12 cellular contexts compared by ENCODE assay signal in genomic region chr10:49408437-49409306, GRCh38. TPM values are rescaled to one million over a fixed set of nuclear protein-coding genes. Genes with fewer than 3 reads are reported as not detected.
DNase-seq lines count a peak whose midpoint lies in the region; FAIRE-seq lines count a peak whose summit lies in the region.
"Had no signal": no experiment of that assay in that cellular context is flagged by ENCODE, and none has a peak within 500 bp of the region (broad histone marks: within the 10 kb centered on the region; RNA-seq: fewer than 3 reads in every experiment).

No MANE protein-coding gene starts in this region.

- no peak for FAIRE-seq in GM19239 (lab: Jason Lieb, UNC)
- FAIRE-seq: kidney, pancreas, TTC549 had no signal

- no peaks in the 10 kb centered on the region for H3K36me3 Mint-ChIP-seq in T-helper 2 cell treated with Interferon-gamma antibody and Interleukin-4, amounts not matched to agents 5 μg/mL and 100 μg/mL, for 36 hours (ENCODE audit: low read depth)

- no peaks in the 10 kb centered on the region for H3K9me3 Mint-ChIP-seq in T-helper 2 cell treated with Interferon-gamma antibody and Interleukin-4, amounts not matched to agents 5 μg/mL and 100 μg/mL, for 36 hours
- H3K9me3 Mint-ChIP-seq: effector memory CD8-positive, alpha-beta T cell had no signal

- peaks cover 28% of the 10 kb centered on the region for H3K27me3 Mint-ChIP-seq in T-helper 2 cell treated with Interferon-gamma antibody and Interleukin-4, amounts not matched to agents 5 μg/mL and 100 μg/mL, for 36 hours (ENCODE audit: low read depth)

- no peak overlapping the region for H3K27ac Mint-ChIP-seq in T-helper 2 cell treated with Interferon-gamma antibody and Interleukin-4, amounts not matched to agents 5 μg/mL and 100 μg/mL, for 36 hours
- H3K27ac Mint-ChIP-seq: effector memory CD8-positive, alpha-beta T cell had no signal

- DNase-seq in NCI-H2107 treated with DMSO at 0.1 percent for 48 hours (lab: John Stamatoyannopoulos, UW; ENCODE audit: unreplicated experiment) (peak; percentile 9), NCI-H2107 (lab: John Stamatoyannopoulos, UW) (no peak), HT1080 (ENCODE audit: low read depth) (peak; percentile 40), amniotic epithelial cell (ENCODE audit: low read depth) (peak; percentile 18), lung microvascular endothelial cell (ENCODE audit: low read depth in 2 of 2) (peak; percentile 10 to 25), GM03348 (ENCODE audit: low spot score) (no peak), GM19239 (ENCODE audit: insufficient read length, low spot score) (no peak)
- DNase-seq in T-helper 2 cell treated with Interferon-gamma antibody and Interleukin-4, amounts not matched to agents 5 μg/mL and 100 μg/mL, for 36 hours (ENCODE audit: low spot score): no peak
- DNase-seq: effector memory CD8-positive, alpha-beta T cell; kidney had no signal

- H3K4me1 Mint-ChIP-seq in T-helper 2 cell treated with Interferon-gamma antibody and Interleukin-4, amounts not matched to agents 5 μg/mL and 100 μg/mL, for 36 hours (ENCODE audit: low read depth): peaks cover 1% of the 10 kb centered on the region

- no peak overlapping the region for H3K4me3 Mint-ChIP-seq in T-helper 2 cell treated with Interferon-gamma antibody and Interleukin-4, amounts not matched to agents 5 μg/mL and 100 μg/mL, for 36 hours
- H3K4me3 Mint-ChIP-seq: effector memory CD8-positive, alpha-beta T cell had no signal

RNA-seq across cellular contexts. Expression of gene DRGX, which starts 12.8 kb away (rescaled TPM):
- total RNA-seq in HT1080 (2014; rRNA removed; shearing (Covaris generic)): not detected in 2 replicates
- 0.07 TPM in 1 of 2 replicates, not detected in the other for polyA plus RNA-seq in HT1080 (2015; cell fraction: cytosol; rRNA removed)
- polyA plus RNA-seq in HT1080 (2015; cell fraction: nucleus; rRNA removed): 0.05 TPM in 1 of 2 replicates, not detected in the other
- not detected in 2 replicates for total RNA-seq in lung microvascular endothelial cell
- total RNA-seq: kidney, pancreas had no signal
- polyA plus RNA-seq: pancreas had no signal

Comparison
In these comparisons a context has a peak if more than half of its experiments do, and no peak if none do; other contexts are left out.
1. DNase-seq: peak in NCI-H2107 treated with DMSO at 0.1 percent for 48 hours (single experiment), HT1080 (single experiment), amniotic epithelial cell (single experiment) and lung microvascular endothelial cell (2 of 2); none in NCI-H2107 (single experiment), GM03348 (single experiment), T-helper 2 cell treated with Interferon-gamma antibody and Interleukin-4, amounts not matched to agents 5 μg/mL and 100 μg/mL, for 36 hours (single experiment) and GM19239 (single experiment).